In genomic region chr3:77945320-77945719, GRCh38 we compare ENCODE assay signal across 19 cellular contexts.
DNase-seq lines count a peak whose midpoint lies in the region; ATAC-seq, FAIRE-seq and TF ChIP-seq lines count a peak whose summit lies in the region.
"Had no signal": no experiment of that assay in that cellular context is flagged by ENCODE, and none has a peak within 500 bp of the region (broad histone marks: within the 10 kb centered on the region; RNA-seq: fewer than 3 reads in every experiment).

No MANE protein-coding gene starts in this region.

- DNase-seq in Caki2 (ENCODE audit: low read depth) (peak; percentile 2), PC-3 (peak; percentile 69), renal cortical epithelial cell (ENCODE audit: low read depth) (peak; percentile 12), NCI-H2107 (lab: John Stamatoyannopoulos, UW) (no peak), GM19239 (ENCODE audit: insufficient read length, low spot score) (no peak)
- DNase-seq: 8988T; ACHN; C1 segment of cervical spinal cord; Calu3; CD4-positive, alpha-beta memory T cell; CD4-positive, CD25-positive, alpha-beta regulatory T cell; CD8-positive, alpha-beta memory T cell; COR-L47; DMS79 treated with DMSO at 0.1 percent for 48 hours; GF-D8 had no signal

- BruUV-seq in PC-3 (replicated peaks; lab: Mats Ljungman, UMichigan): no TSS peak

- H3K79me2 ChIP-seq in PC-3 (ENCODE audit: low read length): no peaks in the 10 kb centered on the region

- H3F3A ChIP-seq in PC-3 (ENCODE audit: low read length, unreplicated experiment): no peaks in the 10 kb centered on the region

- H2AFZ ChIP-seq in PC-3 (ENCODE audit: low read length): 0 out of 2 replicates have a peak overlapping the region, but pooled peaks have one; percentile 14

- no peak for TF ChIP-seq CTCF in PC-3 (conservative IDR thresholded peaks at IDR 0.05; ENCODE audit: low read depth, low read length)

- no peaks in the 10 kb centered on the region; the same call in 1 of the 2 replicates for H3K36me3 ChIP-seq in PC-3 (ENCODE audit: low read depth, low read length)
- H3K36me3 ChIP-seq: BLaER1 had no signal

- CTCF ChIA-PET in PC-3 (lab: Charles Lee): interaction anchor here (0.5 kb wide), 1 partner anchor 215 kb away, joined by 4 read pairs; no protein-coding TSS in a partner anchor

- FAIRE-seq in GM19239 (lab: Jason Lieb, UNC): no peak
- FAIRE-seq: G401.6, GM12891 had no signal

- H3K4me1 ChIP-seq in PC-3 (ENCODE audit: insufficient read depth, low read length): peaks cover 13% of the 10 kb centered on the region
- H3K4me1 ChIP-seq: BLaER1 had no signal

- H3K9me2 ChIP-seq in PC-3 (replicated peaks; ENCODE audit: low read length): no peaks in the 10 kb centered on the region

- H3K27ac ChIP-seq in PC-3 (ENCODE audit: low read length): peak overlapping the region; percentile 84
- H3K27ac ChIP-seq: BLaER1 had no signal

- no peaks in the 10 kb centered on the region for H3K9me3 ChIP-seq in PC-3 (ENCODE audit: low read length)
- H3K9me3 ChIP-seq: BLaER1 had no signal

- peak overlapping the region; percentile 33 for H3K4me2 ChIP-seq in PC-3 (ENCODE audit: low read length)
- H3K4me2 ChIP-seq: BLaER1 had no signal

- H3K4me3 ChIP-seq in PC-3 (ENCODE audit: low read length): no peak overlapping the region
- H3K4me3 ChIP-seq: BLaER1 had no signal

- peak; percentile 82 for ATAC-seq in PC-3
- ATAC-seq in GM19452 (IDR thresholded peaks at IDR 0.05; ENCODE audit: unreplicated experiment): no peak

- intact Hi-C loops in PC-3 (cut with micrococcal nuclease): loop anchor here (2.0 kb wide), 1 partner anchor 195 kb away; no protein-coding TSS in a partner anchor

- no peaks in the 10 kb centered on the region for H3K27me3 ChIP-seq in PC-3 (ENCODE audit: low read length)
- H3K27me3 ChIP-seq: BLaER1 had no signal

- H4K20me1 ChIP-seq in PC-3 (ENCODE audit: low read length): no peaks in the 10 kb centered on the region
- H4K20me1 ChIP-seq: BLaER1 had no signal

- in situ Hi-C loops in Caki2 (cut with HindIII; ENCODE audit: low pct_unique_long_range_greater_than_20kb, low sequenced_read_pairs): no loop called here

- H3K9ac ChIP-seq in PC-3 (ENCODE audit: low read length): peak overlapping the region; percentile 42; the same call in 1 of the 2 replicates
- H3K9ac ChIP-seq: BLaER1 had no signal

- POLR2A ChIA-PET in PC-3 (lab: Charles Lee; ENCODE audit: unreplicated experiment): no interaction called here

Comparison
In these comparisons a context has a peak if more than half of its experiments do, and no peak if none do; other contexts are left out.
1. DNase-seq: peak in Caki2 (single experiment), PC-3 (single experiment) and renal cortical epithelial cell (single experiment); none in NCI-H2107 (single experiment) and GM19239 (single experiment).